ENCODE assay signal across 22 cellular contexts in the genomic region with DNA sequence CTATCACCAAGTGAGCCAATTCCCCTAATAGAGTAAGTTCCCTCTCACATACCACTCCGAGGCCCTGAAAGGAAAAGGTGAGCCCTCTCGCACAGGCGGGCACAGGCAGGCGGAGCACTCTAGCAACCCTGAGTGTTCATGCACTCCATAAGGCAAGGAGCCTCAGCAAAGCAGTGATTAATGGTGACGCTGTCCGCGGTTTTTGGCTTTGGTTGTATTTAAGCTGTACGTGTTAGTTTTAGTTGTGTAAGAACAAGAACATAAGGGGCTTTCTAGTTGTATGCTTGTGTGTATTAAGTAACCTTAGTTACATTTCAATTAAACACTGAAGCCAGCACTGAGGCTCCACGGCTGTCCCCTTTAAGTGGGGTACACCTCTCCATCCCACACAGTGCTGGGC. TPM values are rescaled to one million over a fixed set of nuclear protein-coding genes. Genes with fewer than 3 reads are reported as not detected.
DNase-seq lines count a peak whose midpoint lies in the region; FAIRE-seq and TF ChIP-seq lines count a peak whose summit lies in the region.
"Had no signal": no experiment of that assay in that cellular context is flagged by ENCODE, and none has a peak within 500 bp of the region (broad histone marks: within the 10 kb centered on the region; RNA-seq: fewer than 3 reads in every experiment).

No MANE protein-coding gene starts in this region.

- H3K36me3 Mint-ChIP-seq in H9 (ENCODE audit: insufficient read depth in 1 of 3, low read depth in 3 of 3) (peaks cover 11 to 33% (median 18%) of the 10 kb centered on the region in 3 experiments; a peak in 6 of 7 replicates), astrocyte (ENCODE audit: low read depth, unreplicated experiment) (peaks cover 4% of the 10 kb centered on the region)

- no peaks in the 10 kb centered on the region for H3K79me1 ChIP-seq in H9 (ENCODE audit: insufficient read depth, low read depth, low read length, poor library complexity, severe bottlenecking)
- peaks cover 21% of the 10 kb centered on the region for H3K79me1 ChIP-seq in neuronal stem cell (ENCODE audit: low read depth, low read length)

- H3K9me3 Mint-ChIP-seq in H9 (no peaks in the 10 kb centered on the region; a peak in 1 of 5 replicates), astrocyte (ENCODE audit: unreplicated experiment) (no peaks in the 10 kb centered on the region)
- H3K9me3 Mint-ChIP-seq: activated T-helper 1 cell treated with anti-CD3 and anti-CD28 coated beads, Interleukin-12 subunit alpha, Interleukin-12 subunit beta, Interleukin-2, Interleukin-4 antibody, amounts not matched to agents 30 ng/mL and 10 ng/mL and 1 ng/mL, durations not matched to agents 14 hours and 24 hours and 36 hours; naive thymus-derived CD8-positive, alpha-beta T cell had no signal

- TF ChIP-seq CTCF in H9 (conservative IDR thresholded peaks at IDR 0.05) (no peak), astrocyte (IDR thresholded peaks at IDR 0.05; ENCODE audit: insufficient read depth, low read depth, low read length) (no peak)

- H3K4me2 ChIP-seq in H9 (ENCODE audit: insufficient read depth, insufficient read length, low read length) (no peak overlapping the region), astrocyte (ENCODE audit: low read length) (peak overlapping the region; percentile 54), neuronal stem cell (ENCODE audit: insufficient read depth, low read length, poor library complexity, severe bottlenecking) (no peak overlapping the region)
- H3K4me2 ChIP-seq: hepatocyte had no signal

- H3K18ac ChIP-seq in H9 (ENCODE audit: insufficient read length, low read depth, low read length) (no peak overlapping the region), neuronal stem cell (ENCODE audit: low read length) (no peak overlapping the region)

- no peak overlapping the region for H4K5ac ChIP-seq in H9 (ENCODE audit: insufficient read length, low read depth, low read length)

- no peak for DNase-seq in H9
- DNase-seq in astrocyte (ENCODE audit: low read depth), result peak; percentile 87
- peak; percentile 41 for DNase-seq in fibroblast of peridontal ligament (ENCODE audit: extremely low read depth)
- no peak for DNase-seq in neuronal stem cell (ENCODE audit: low spot score)
- DNase-seq in NOMO-1 (lab: John Stamatoyannopoulos, UW; ENCODE audit: unreplicated experiment in 2 of 2), result no peak
- DNase-seq in G401 (ENCODE audit: low spot score), result no peak
- DNase-seq in small intestine, result no peak
- no peak for DNase-seq in stimulated activated CD4-positive, alpha-beta T cell treated with anti-CD3 and anti-CD28 coated beads, Interleukin-2, amount 100 ng/mL, for 24 hours
- DNase-seq: caudate nucleus, DMS153, GF-D8, mesendoderm, NCI-H1436, NCI-H774, OCI-M1 had no signal

- H3K27me3 ChIP-seq in H9 (ENCODE audit: insufficient read depth, low read length) (no peaks in the 10 kb centered on the region), astrocyte (ENCODE audit: insufficient read depth, low read length) (no peaks in the 10 kb centered on the region), neuronal stem cell (ENCODE audit: control insufficient read depth in 3 of 3, insufficient read depth in 3 of 3, low read depth in 1 of 3, low read length in 3 of 3) (no peaks in the 10 kb centered on the region), small intestine (ENCODE audit: control insufficient read depth in 2 of 2, insufficient read depth in 2 of 2, low read length in 2 of 2) (no peaks in the 10 kb centered on the region)
- H3K27me3 ChIP-seq: hepatocyte, vagina had no signal

- FAIRE-seq in astrocyte (lab: Jason Lieb, UNC) (no peak), small intestine (lab: Jason Lieb, UNC) (no peak)
- FAIRE-seq: GM12878, keratinocyte had no signal

- H3K4ac ChIP-seq in H9 (ENCODE audit: low read depth, low read length) (no peak overlapping the region), neuronal stem cell (ENCODE audit: low read length) (no peak overlapping the region)

- H3K23ac ChIP-seq in H9 (ENCODE audit: insufficient read length, low read depth, low read length) (no peak overlapping the region), neuronal stem cell (ENCODE audit: low read depth, low read length, poor library complexity) (no peak overlapping the region)

- H3K27ac ChIP-seq in H9 (ENCODE audit: insufficient read length, low read depth, low read length), result no peak overlapping the region
- H3K27ac ChIP-seq in astrocyte (ENCODE audit: low read depth, low read length), result peak overlapping the region; percentile 23
- no peak overlapping the region for H3K27ac ChIP-seq in neuronal stem cell (replicated peaks; ENCODE audit: low read length)
- no peak overlapping the region for H3K27ac ChIP-seq in small intestine (ENCODE audit: low read depth in 1 of 2, low read length in 1 of 2)
- H3K27ac ChIP-seq: hepatocyte, vagina had no signal

- H3K4me3 ChIP-seq in astrocyte (ENCODE audit: insufficient read depth, low read depth, low read length) (no peak overlapping the region), neuronal stem cell (ENCODE audit: low read length in 2 of 2) (no peak overlapping the region), small intestine (ENCODE audit: low read depth in 1 of 2, low read length in 2 of 2) (no peak overlapping the region)
- H3K4me3 ChIP-seq: GM12878, hepatocyte, vagina had no signal

- H3K9ac ChIP-seq in H9 (ENCODE audit: extremely low read depth, insufficient read length, low read length) (no peak overlapping the region), astrocyte (ENCODE audit: low read length) (peak overlapping the region; percentile 33), neuronal stem cell (ENCODE audit: low read depth, low read length, poor library complexity) (no peak overlapping the region)

- no peaks in the 10 kb centered on the region for H3K36me3 ChIP-seq in astrocyte (ENCODE audit: insufficient read depth, low read length)
- H3K36me3 ChIP-seq in neuronal stem cell (replicated peaks in 1 of 2; ENCODE audit: control insufficient read depth in 2 of 2, insufficient read depth in 2 of 2, low read length in 2 of 2), result peaks cover 10 to 86% of the 10 kb centered on the region in 2 donors
- peaks cover 0 to 2% of the 10 kb centered on the region in 2 donors for H3K36me3 ChIP-seq in small intestine (ENCODE audit: control insufficient read depth in 2 of 2, insufficient read depth in 2 of 2, low read length in 2 of 2)

- H3T11ph ChIP-seq in H9 (ENCODE audit: low read length), result no peak overlapping the region

- H2BK15ac ChIP-seq in H9 (ENCODE audit: low read depth, low read length) (no peak overlapping the region), neuronal stem cell (ENCODE audit: low read length) (no peak overlapping the region)

- H3K27me3 Mint-ChIP-seq in H9 (ENCODE audit: low read depth), result no peaks in the 10 kb centered on the region
- H3K27me3 Mint-ChIP-seq in astrocyte (ENCODE audit: low read depth, unreplicated experiment), result no peaks in the 10 kb centered on the region
- H3K27me3 Mint-ChIP-seq: naive thymus-derived CD8-positive, alpha-beta T cell; progenitor cell of endocrine pancreas had no signal

- WGBS in H9 (ENCODE audit: extremely low coverage, insufficient read length, low lambda C conversion rate), result no CpG with 5 or more reads among the region's 9 CpGs
- WGBS in neuronal stem cell (ENCODE audit: extremely low coverage in 2 of 2, insufficient read length in 2 of 2, insufficient replicate concordance in 1 of 2), 2 donors, result no CpG with 5 or more reads among the region's 9 CpGs
- WGBS in small intestine, 3 donors, result 85 to 93% (median 91%) methylated on average over 9 of the region's 9 CpGs

- H3K9me3 ChIP-seq in H9 (ENCODE audit: control insufficient read depth, low read depth, low read length) (no peaks in the 10 kb centered on the region), astrocyte (ENCODE audit: insufficient read depth, low read depth, low read length) (no peaks in the 10 kb centered on the region), neuronal stem cell (replicated peaks in 1 of 2; ENCODE audit: control insufficient read depth in 2 of 2, insufficient read depth in 1 of 2, low read depth in 1 of 2, low read length in 2 of 2) (no peaks in the 10 kb centered on the region), small intestine (ENCODE audit: control insufficient read depth, low read depth) (no peaks in the 10 kb centered on the region)
- H3K9me3 ChIP-seq: vagina had no signal

- H2BK120ac ChIP-seq in H9 (ENCODE audit: low read depth, low read length, poor library complexity, severe bottlenecking) (no peak overlapping the region), neuronal stem cell (ENCODE audit: low read depth, low read length) (no peak overlapping the region)

- H3K56ac ChIP-seq in H9 (ENCODE audit: insufficient read length, low read depth, low read length), result no peak overlapping the region

- H3K79me2 ChIP-seq in H9 (ENCODE audit: insufficient read depth, low read length) (no peaks in the 10 kb centered on the region; the same call in 1 of the 2 replicates), astrocyte (ENCODE audit: insufficient read depth, low read length) (peaks cover 21% of the 10 kb centered on the region)

- no peak overlapping the region for H2BK20ac ChIP-seq in H9 (ENCODE audit: low read depth, low read length, poor library complexity, severe bottlenecking)

- peak overlapping the region in 2 of 3 experiments; percentile 65 to 93; a peak in 4 of 7 replicates for H3K27ac Mint-ChIP-seq in H9
- no peak overlapping the region for H3K27ac Mint-ChIP-seq in astrocyte (ENCODE audit: unreplicated experiment)
- H3K27ac Mint-ChIP-seq: activated T-helper 1 cell treated with anti-CD3 and anti-CD28 coated beads, Interleukin-12 subunit alpha, Interleukin-12 subunit beta, Interleukin-2, Interleukin-4 antibody, amounts not matched to agents 30 ng/mL and 10 ng/mL and 1 ng/mL, durations not matched to agents 14 hours and 24 hours and 36 hours; progenitor cell of endocrine pancreas had no signal

- no peaks in the 10 kb centered on the region for H3K23me2 ChIP-seq in H9 (ENCODE audit: insufficient read length, low read depth, low read length, poor library complexity, severe bottlenecking)

- H4K8ac ChIP-seq in H9 (replicated peaks; ENCODE audit: insufficient read length, low read depth, low read length) (no peak overlapping the region), neuronal stem cell (ENCODE audit: low read depth, low read length) (no peak overlapping the region)

- H3K14ac ChIP-seq in H9 (ENCODE audit: insufficient read depth, low read length), result no peak overlapping the region
- no peak overlapping the region for H3K14ac ChIP-seq in neuronal stem cell (ENCODE audit: low read length)

- no peak overlapping the region; a peak in 1 of 5 replicates for H3K4me3 Mint-ChIP-seq in H9
- H3K4me3 Mint-ChIP-seq in astrocyte (ENCODE audit: unreplicated experiment), result no peak overlapping the region
- H3K4me3 Mint-ChIP-seq: activated T-helper 1 cell treated with anti-CD3 and anti-CD28 coated beads, Interleukin-12 subunit alpha, Interleukin-12 subunit beta, Interleukin-2, Interleukin-4 antibody, amounts not matched to agents 30 ng/mL and 10 ng/mL and 1 ng/mL, durations not matched to agents 14 hours and 24 hours and 36 hours; naive thymus-derived CD8-positive, alpha-beta T cell had no signal

- H2BK5ac ChIP-seq in H9 (ENCODE audit: insufficient read length, low read length), result no peak overlapping the region
- H2BK5ac ChIP-seq in neuronal stem cell (ENCODE audit: low read length), result no peak overlapping the region

- no peak overlapping the region for H4K91ac ChIP-seq in H9 (ENCODE audit: insufficient read length, low read depth, low read length)
- H4K91ac ChIP-seq in neuronal stem cell (ENCODE audit: low read depth, low read length, poor library complexity), result no peak overlapping the region

- H2AK5ac ChIP-seq in H9 (ENCODE audit: insufficient read length, low read length), result no peak overlapping the region
- peak overlapping the region; percentile 40 for H2AK5ac ChIP-seq in neuronal stem cell (ENCODE audit: low read depth, low read length)

- in situ Hi-C loops in G401 (cut with HindIII; ENCODE audit: low sequenced_read_pairs), result no loop called here

- H3K4me1 ChIP-seq in H9 (ENCODE audit: insufficient read depth, low read length), result no peaks in the 10 kb centered on the region
- H3K4me1 ChIP-seq in astrocyte (ENCODE audit: insufficient read depth, low read length), result peaks cover 31% of the 10 kb centered on the region
- H3K4me1 ChIP-seq in neuronal stem cell (ENCODE audit: control insufficient read depth in 2 of 2, insufficient read depth in 1 of 2, low read depth in 1 of 2, low read length in 2 of 2), result peaks cover 0 to 12% of the 10 kb centered on the region in 2 donors
- H3K4me1 ChIP-seq in small intestine (ENCODE audit: control insufficient read depth in 2 of 2, insufficient read depth in 1 of 2, low read depth in 1 of 2, low read length in 1 of 2), result no peaks in the 10 kb centered on the region

- H2BK12ac ChIP-seq in H9 (ENCODE audit: insufficient read length, low read depth, low read length), result no peak overlapping the region
- no peak overlapping the region for H2BK12ac ChIP-seq in neuronal stem cell (ENCODE audit: low read length)

- H4K20me1 ChIP-seq in H9 (ENCODE audit: control insufficient read depth, insufficient read depth, insufficient read length) (no peaks in the 10 kb centered on the region), astrocyte (ENCODE audit: insufficient read depth, low read length) (peaks cover 51% of the 10 kb centered on the region)

- H2AFZ ChIP-seq in H9 (ENCODE audit: low read length), result no peak overlapping the region
- no peak overlapping the region for H2AFZ ChIP-seq in astrocyte (ENCODE audit: low read depth, low read length)
- H2AFZ ChIP-seq in neuronal stem cell (ENCODE audit: low read length), result no peak overlapping the region
- H2AFZ ChIP-seq: hepatocyte had no signal

- H3K4me1 Mint-ChIP-seq in H9, result peaks cover 14 to 27% of the 10 kb centered on the region in 2 experiments
- H3K4me1 Mint-ChIP-seq in astrocyte (ENCODE audit: low read depth, unreplicated experiment), result peaks cover 13% of the 10 kb centered on the region

RNA-seq across cellular contexts. Expression of a gene that starts 33.1 kb away (rescaled TPM):
- total RNA-seq in H9 (2021) (18.2 and 18.4 TPM in 2 replicates), astrocyte (4.7 and 5.6 TPM in 2 replicates)
- polyA plus RNA-seq in neuronal stem cell (2013, experiment 1 of 2), result 5.8 TPM
- 5.8 TPM for polyA plus RNA-seq in neuronal stem cell (2013, experiment 2 of 2)
- 11.2 and 15.6 TPM in 2 replicates for total RNA-seq in G401 (2014; rRNA removed; shearing (Covaris generic))
- 1 to 10 TPM; 7.6 to 9.5 (median 8.3) TPM for polyA plus RNA-seq in small intestine

Comparison
In these comparisons a context has a peak if more than half of its experiments do, and no peak if none do; other contexts are left out.
1. DNase-seq: peak in astrocyte (single experiment) and fibroblast of peridontal ligament (single experiment); none in H9 (single experiment), neuronal stem cell (single experiment), NOMO-1 (0 of 2), G401 (single experiment), small intestine (single experiment) and stimulated activated CD4-positive, alpha-beta T cell treated with anti-CD3 and anti-CD28 coated beads, Interleukin-2, amount 100 ng/mL, for 24 hours (0 of 2).